ENCODE assay signal across 15 cellular contexts in genomic region chr19:16779539-16780163, GRCh38. TPM values are rescaled to one million over a fixed set of nuclear protein-coding genes. Genes with fewer than 3 reads are reported as not detected.
DNase-seq lines count a peak whose midpoint lies in the region; FAIRE-seq and TF ChIP-seq lines count a peak whose summit lies in the region.
"Had no signal": no experiment of that assay in that cellular context is flagged by ENCODE, and none has a peak within 500 bp of the region (broad histone marks: within the 10 kb centered on the region; RNA-seq: fewer than 3 reads in every experiment).

No MANE protein-coding gene starts in this region.

- no peak overlapping the region for H3K27ac Mint-ChIP-seq in osteocyte (ENCODE audit: unreplicated experiment)
- H3K27ac Mint-ChIP-seq: CD4-positive, alpha-beta T cell; H9 had no signal

- peak; percentile 48 for FAIRE-seq in GM12891 (lab: Jason Lieb, UNC)
- FAIRE-seq: A549 had no signal

- no peak overlapping the region for H3K4me3 Mint-ChIP-seq in osteocyte (ENCODE audit: unreplicated experiment)
- H3K4me3 Mint-ChIP-seq: CD4-positive, alpha-beta T cell; H9 had no signal

- no peak for TF ChIP-seq POLR2A in GM12891 (IDR thresholded peaks at IDR 0.05; ENCODE audit: low read depth, low read length)

- peaks cover 16% of the 10 kb centered on the region for H3K27me3 Mint-ChIP-seq in osteocyte (ENCODE audit: unreplicated experiment)

- no peaks in the 10 kb centered on the region for H3K9me3 Mint-ChIP-seq in osteocyte (ENCODE audit: unreplicated experiment)
- H3K9me3 Mint-ChIP-seq: CD4-positive, alpha-beta T cell; H9 had no signal

- H3K9me3 ChIP-seq in neutrophil = no peaks in the 10 kb centered on the region
- H3K9me3 ChIP-seq: A549, BE2C, SJCRH30 had no signal

- H3K36me3 Mint-ChIP-seq in osteocyte (ENCODE audit: unreplicated experiment) = no peaks in the 10 kb centered on the region

- H3K27ac ChIP-seq in neutrophil = peak overlapping the region; percentile 6
- H3K27ac ChIP-seq: A549, SJCRH30 had no signal

- TF ChIP-seq CTCF in fibroblast of pulmonary artery (IDR thresholded peaks at IDR 0.05; ENCODE audit: low read length, missing control alignments) (no peak), neutrophil (IDR thresholded peaks at IDR 0.05) (no peak), osteocyte (IDR thresholded peaks at IDR 0.05) (no peak)

- H3K27me3 ChIP-seq in neutrophil = no peaks in the 10 kb centered on the region
- H3K27me3 ChIP-seq: SJCRH30 had no signal

- peaks cover 12 to 15% of the 10 kb centered on the region in 2 experiments for H3K4me1 ChIP-seq in neutrophil (ENCODE audit: control insufficient read depth in 1 of 2, insufficient read depth in 1 of 2, low read depth in 1 of 2, low read length in 1 of 2)
- H3K4me1 ChIP-seq: A549, BE2C, SJCRH30 had no signal

- no peaks in the 10 kb centered on the region for H3K4me1 Mint-ChIP-seq in osteocyte (ENCODE audit: unreplicated experiment)
- H3K4me1 Mint-ChIP-seq: H9 had no signal

- DNase-seq in GM12891 (ENCODE audit: insufficient read length, low spot score) (no peak), RPMI7951 (ENCODE audit: low read depth) (peak; percentile 45), fibroblast of pulmonary artery (ENCODE audit: low read depth) (peak; percentile 30), NCI-H1092 (lab: John Stamatoyannopoulos, UW) (no peak), osteocyte (ENCODE audit: extremely low spot score, unreplicated experiment) (no peak), T-helper 9 cell (no peak)
- DNase-seq: NCI-H1048, NCI-H2029 treated with DMSO at 0.1 percent for 48 hours, NCI-H774 had no signal

- no peaks in the 10 kb centered on the region for H3K36me3 ChIP-seq in neutrophil
- H3K36me3 ChIP-seq: BE2C, SJCRH30 had no signal

- no peak overlapping the region for H3K4me3 ChIP-seq in fibroblast of pulmonary artery (replicated peaks; ENCODE audit: low read depth, low read length)
- no peak overlapping the region for H3K4me3 ChIP-seq in neutrophil (ENCODE audit: low read depth in 1 of 2, low read length in 1 of 2)
- H3K4me3 ChIP-seq: A549, SJCRH30 had no signal

TF ChIP-seq in GM12891, 5 proteins besides CTCF, POLR2A, EP300 and RAD21:
- no peak for TF ChIP-seq PAX5 (IDR thresholded peaks at IDR 0.05; ENCODE audit: insufficient read depth, low read length, severe bottlenecking)
- TF ChIP-seq POLR2AphosphoS5 (IDR thresholded peaks at IDR 0.05; ENCODE audit: low read depth, low read length) = no peak
- no peak for TF ChIP-seq TAF1 (IDR thresholded peaks at IDR 0.05; ENCODE audit: low read depth, low read length)
- no peak for TF ChIP-seq POU2F2 (IDR thresholded peaks at IDR 0.05; ENCODE audit: low read depth, low read length)
- TF ChIP-seq SPI1 (IDR thresholded peaks at IDR 0.05; ENCODE audit: low read depth, low read length) = no peak

RNA-seq across cellular contexts. Expression of gene SIN3B, which starts 49.5 kb away (rescaled TPM):
- polyA plus RNA-seq in GM12891 (2012; ENCODE audit: low read depth, missing spikeins) = 18.9 TPM
- total RNA-seq in RPMI7951 (2014; rRNA removed; shearing (Covaris generic)) = 20.1 and 25.2 TPM in 2 replicates
- total RNA-seq in osteocyte = 75.3 and 80.0 TPM in 2 replicates

Comparison
In these comparisons a context has a peak if more than half of its experiments do, and no peak if none do; other contexts are left out.
1. DNase-seq: peak in RPMI7951 (single experiment) and fibroblast of pulmonary artery (single experiment); none in GM12891 (single experiment), NCI-H1092 (single experiment), osteocyte (single experiment) and T-helper 9 cell (single experiment).